16 cellular contexts compared by ENCODE assay signal in genomic region chr3:63207066-63207590, GRCh38.
DNase-seq lines count a peak whose midpoint lies in the region; ATAC-seq and TF ChIP-seq lines count a peak whose summit lies in the region.
"Had no signal": no experiment of that assay in that cellular context is flagged by ENCODE, and none has a peak within 500 bp of the region (broad histone marks: within the 10 kb centered on the region; RNA-seq: fewer than 3 reads in every experiment).

No MANE protein-coding gene starts in this region.

- no peaks in the 10 kb centered on the region for H3K36me3 ChIP-seq in GM23248 (ENCODE audit: low read depth)
- H3K36me3 ChIP-seq in fibroblast of lung (ENCODE audit: control insufficient read depth, insufficient read depth, low read length): no peaks in the 10 kb centered on the region
- H3K36me3 ChIP-seq: BE2C had no signal

- H3K79me2 ChIP-seq in GM23248 (ENCODE audit: insufficient read depth) (no peaks in the 10 kb centered on the region), fibroblast of lung (ENCODE audit: control insufficient read depth, insufficient read depth, low read length) (no peaks in the 10 kb centered on the region)

- peaks cover 16% of the 10 kb centered on the region; the same call in 1 of the 2 replicates for H3F3A ChIP-seq in GM23248 (ENCODE audit: insufficient read depth)

- no peak overlapping the region for H2AFZ ChIP-seq in GM23248
- H2AFZ ChIP-seq in fibroblast of lung (ENCODE audit: low read length): no peak overlapping the region
- H2AFZ ChIP-seq: GM23338 had no signal

- no peaks in the 10 kb centered on the region for H3K9me2 ChIP-seq in GM23248 (ENCODE audit: insufficient read depth)

- no peak for ATAC-seq in GM21360 (IDR thresholded peaks at IDR 0.05; ENCODE audit: unreplicated experiment)
- no peak for ATAC-seq in left ventricle myocardium superior
- ATAC-seq: GM23338 had no signal

- H3K9ac ChIP-seq in GM23248 (no peak overlapping the region), fibroblast of lung (ENCODE audit: insufficient read depth, low read length) (no peak overlapping the region)

- H3K9me3 ChIP-seq in GM23248 (ENCODE audit: low read depth) (no peaks in the 10 kb centered on the region), fibroblast of lung (ENCODE audit: control insufficient read depth, insufficient read depth, low read depth, low read length) (no peaks in the 10 kb centered on the region)
- H3K9me3 ChIP-seq: BE2C had no signal

- DNase-seq in GM23248: peak; percentile 49
- DNase-seq in RKO (ENCODE audit: low spot score): peak; percentile 66
- DNase-seq in fibroblast of lung (ENCODE audit: low read depth in 2 of 2): peak; percentile 0 to 83
- peak; percentile 38 for DNase-seq in putamen (ENCODE audit: low spot score)
- no peak for DNase-seq in NCI-H1417 (lab: John Stamatoyannopoulos, UW)
- no peak for DNase-seq in left ventricle myocardium superior
- DNase-seq: BE2C; CD4-positive, alpha-beta memory T cell; DMS153; DMS79 treated with DMSO at 0.1 percent for 48 hours; EL; GDM1; H9 had no signal

- H3K27ac ChIP-seq in GM23248 (no peak overlapping the region), fibroblast of lung (ENCODE audit: insufficient read depth, low read length) (no peak overlapping the region)
- H3K27ac ChIP-seq: C4-2B had no signal

- no peak overlapping the region for H3K4me3 ChIP-seq in GM23248
- H3K4me3 ChIP-seq in fibroblast of lung (replicated peaks in 1 of 4; ENCODE audit: control extremely low read depth in 1 of 4, insufficient read depth in 1 of 4, low read depth in 3 of 4, low read length in 4 of 4): no peak overlapping the region
- H3K4me3 ChIP-seq: GM23338 had no signal

- H3K27me3 ChIP-seq in GM23248 (replicated peaks; ENCODE audit: insufficient read depth): no peaks in the 10 kb centered on the region
- H3K27me3 ChIP-seq in fibroblast of lung (ENCODE audit: control insufficient read depth, insufficient read depth, low read length): no peaks in the 10 kb centered on the region
- H3K27me3 ChIP-seq: BE2C had no signal

- WGBS in GM23248 (ENCODE audit: low coverage in 1 of 2, low lambda C conversion rate in 2 of 2, missing lambda C conversion rate in 2 of 2), 2 experiments: 1 to 17% methylated on average over 2 of the region's 2 CpGs

- H4K20me1 ChIP-seq in GM23248 (ENCODE audit: insufficient read depth): no peaks in the 10 kb centered on the region
- no peaks in the 10 kb centered on the region for H4K20me1 ChIP-seq in fibroblast of lung (ENCODE audit: control insufficient read depth, extremely low read depth, insufficient read depth, low read length)

- H3K4me1 ChIP-seq in GM23248 (ENCODE audit: insufficient read depth) (peaks cover 6% of the 10 kb centered on the region; the same call in 1 of the 2 replicates), fibroblast of lung (ENCODE audit: control insufficient read depth, extremely low read depth, insufficient read depth, low read length) (no peaks in the 10 kb centered on the region)
- H3K4me1 ChIP-seq: BE2C had no signal

- in situ Hi-C loops in GM23248 (cut with MboI): no loop called here

- TF ChIP-seq CTCF in fibroblast of lung (conservative IDR thresholded peaks at IDR 0.05 in 1 of 2, IDR thresholded peaks at IDR 0.05 in 1 of 2; ENCODE audit: low read depth in 1 of 2, low read length in 2 of 2): no peak

- H3K4me2 ChIP-seq in GM23248 (ENCODE audit: unreplicated experiment) (peak overlapping the region; percentile 43), fibroblast of lung (ENCODE audit: extremely low read depth, insufficient read depth, low read length) (no peak overlapping the region)
- H3K4me2 ChIP-seq: GM23338 had no signal

- intact Hi-C loops in left ventricle myocardium superior (cut with micrococcal nuclease): no loop called here

Comparison
In these comparisons a context has a peak if more than half of its experiments do, and no peak if none do; other contexts are left out.
1. DNase-seq: peak in GM23248 (single experiment), RKO (single experiment), fibroblast of lung (2 of 2) and putamen (single experiment); none in NCI-H1417 (0 of 3) and left ventricle myocardium superior (single experiment).